In genomic region chr1:67736750-67737149, GRCh38 we compare ENCODE assay signal across 13 cellular contexts. TPM values are rescaled to one million over a fixed set of nuclear protein-coding genes. Genes with fewer than 3 reads are reported as not detected.
DNase-seq lines count a peak whose midpoint lies in the region; ATAC-seq and TF ChIP-seq lines count a peak whose summit lies in the region.
"Had no signal": no experiment of that assay in that cellular context is flagged by ENCODE, and none has a peak within 500 bp of the region (broad histone marks: within the 10 kb centered on the region; RNA-seq: fewer than 3 reads in every experiment).

No MANE protein-coding gene starts in this region.

- DNase-seq in right atrium auricular region (ENCODE audit: low spot score) (no peak), left cardiac atrium (no peak), brain microvascular endothelial cell (no peak), upper lobe of right lung (no peak), GM23338 (ENCODE audit: low spot score) (no peak), iPS-NIHi7 (ENCODE audit: extremely low spot score) (no peak), NCI-H2107 treated with DMSO at 0.1 percent for 48 hours (lab: John Stamatoyannopoulos, UW; ENCODE audit: unreplicated experiment) (no peak)
- DNase-seq in naive thymus-derived CD4-positive, alpha-beta T cell, result no peak
- DNase-seq: activated T-cell treated with anti-CD3 and anti-CD28 coated beads, Interleukin-2, amount 50 U/mL, for 4 hours; NCI-H1436 treated with DMSO at 0.1 percent for 48 hours had no signal

- H3K4me2 ChIP-seq in GM23338, result no peak overlapping the region

- TF ChIP-seq CTCF in right atrium auricular region (IDR thresholded peaks at IDR 0.05), result no peak
- TF ChIP-seq CTCF in brain microvascular endothelial cell (IDR thresholded peaks at IDR 0.05; ENCODE audit: low read depth, low read length, missing control alignments), result no peak
- TF ChIP-seq CTCF in upper lobe of right lung (IDR thresholded peaks at IDR 0.05), result no peak
- TF ChIP-seq CTCF in GM23338 (conservative IDR thresholded peaks at IDR 0.05; ENCODE audit: low read depth in 2 of 2), result no peak

- POLR2A ChIA-PET in naive thymus-derived CD4-positive, alpha-beta T cell (lab: Charles Lee), result interaction anchor here (0.7 to 2.3 kb wide), 3 partner anchors 16 to 53 kb away, joined by 3 to 11 read pairs (median 4); partner anchors contain the start of gene GADD45A

- H3K4me1 ChIP-seq in right atrium auricular region (peaks cover 0 to 47% of the 10 kb centered on the region in 2 donors), upper lobe of right lung (peaks cover 39% of the 10 kb centered on the region), GM23338 (ENCODE audit: insufficient read depth) (peaks cover 20% of the 10 kb centered on the region; the same call in 1 of the 2 replicates)
- peaks cover 7 to 11% of the 10 kb centered on the region in 2 donors for H3K4me1 ChIP-seq in naive thymus-derived CD4-positive, alpha-beta T cell (ENCODE audit: control insufficient read depth in 2 of 2, insufficient read depth in 2 of 2, low read length in 2 of 2)
- H3K4me1 ChIP-seq: BE2C had no signal

- peaks cover 10 to 26% (median 23%) of the 10 kb centered on the region in 7 donors for H3K4me1 Mint-ChIP-seq in naive thymus-derived CD4-positive, alpha-beta T cell
- peaks cover 26% of the 10 kb centered on the region for H3K4me1 Mint-ChIP-seq in GM23338

- H3K27me3 ChIP-seq in right atrium auricular region (no peaks in the 10 kb centered on the region), brain microvascular endothelial cell (replicated peaks) (no peaks in the 10 kb centered on the region), upper lobe of right lung (no peaks in the 10 kb centered on the region), GM23338 (ENCODE audit: insufficient read depth) (no peaks in the 10 kb centered on the region)
- no peaks in the 10 kb centered on the region for H3K27me3 ChIP-seq in naive thymus-derived CD4-positive, alpha-beta T cell (ENCODE audit: control insufficient read depth in 2 of 2, insufficient read depth in 2 of 2, low read length in 2 of 2)
- H3K27me3 ChIP-seq: BE2C had no signal

- H2AFZ ChIP-seq in GM23338, result no peak overlapping the region

- H3K27ac Mint-ChIP-seq in naive thymus-derived CD4-positive, alpha-beta T cell, result peak overlapping the region in 8 of 9 donors; percentile 67 to 94 (median 91)
- no peak overlapping the region for H3K27ac Mint-ChIP-seq in GM23338

- H3K9me3 ChIP-seq in right atrium auricular region, result no peaks in the 10 kb centered on the region
- H3K9me3 ChIP-seq in naive thymus-derived CD4-positive, alpha-beta T cell (ENCODE audit: control insufficient read depth in 2 of 3, low read length in 3 of 3), result no peaks in the 10 kb centered on the region
- H3K9me3 ChIP-seq in upper lobe of right lung, result no peaks in the 10 kb centered on the region
- H3K9me3 ChIP-seq: BE2C had no signal

- no peaks in the 10 kb centered on the region for H3K79me2 ChIP-seq in GM23338 (replicated peaks; ENCODE audit: insufficient read depth)

- intact Hi-C loops in left cardiac atrium (cut with DNase I) (no loop called here), upper lobe of right lung (cut with DNase I) (no loop called here)
- intact Hi-C loops in naive thymus-derived CD4-positive, alpha-beta T cell (cut with micrococcal nuclease), result loop anchor here (1.0 to 2.0 kb wide), 2 partner anchors 51 to 52 kb away; partner anchors contain the start of gene GADD45A (in 2 of the 2)

- H3F3A ChIP-seq in GM23338 (replicated peaks; ENCODE audit: low read depth), result no peaks in the 10 kb centered on the region

- H3K27ac ChIP-seq in right atrium auricular region, result peak overlapping the region; percentile 54 to 67
- peak overlapping the region; percentile 92 for H3K27ac ChIP-seq in brain microvascular endothelial cell
- peak overlapping the region; percentile 22 for H3K27ac ChIP-seq in naive thymus-derived CD4-positive, alpha-beta T cell (ENCODE audit: low read depth, low read length)
- peak overlapping the region; percentile 69 for H3K27ac ChIP-seq in upper lobe of right lung
- no peak overlapping the region for H3K27ac ChIP-seq in GM23338 (ENCODE audit: low read depth)
- H3K27ac ChIP-seq: SK-N-MC had no signal

- H4K20me1 ChIP-seq in GM23338 (replicated peaks; ENCODE audit: insufficient read depth), result no peaks in the 10 kb centered on the region

- H3K9me3 Mint-ChIP-seq in naive thymus-derived CD4-positive, alpha-beta T cell, result no peaks in the 10 kb centered on the region
- H3K9me3 Mint-ChIP-seq in GM23338, result no peaks in the 10 kb centered on the region
- H3K9me3 Mint-ChIP-seq: activated T-cell treated with anti-CD3 and anti-CD28 coated beads, Interleukin-2, amount 50 U/mL, for 4 hours; dendritic cell treated with granulocyte-macrophage colony-stimulating factor and Interleukin-4, amounts not matched to agents 40 ng/mL and 50 ng/mL, for 4 days had no signal

- ATAC-seq in left cardiac atrium (no peak), upper lobe of right lung (no peak), GM23338 (no peak)
- ATAC-seq in naive thymus-derived CD4-positive, alpha-beta T cell, result no peak

- CTCF ChIA-PET in naive thymus-derived CD4-positive, alpha-beta T cell (lab: Charles Lee), result interaction anchor here (2.6 kb wide), 1 partner anchor 24 kb away, joined by 10 read pairs; no protein-coding TSS in a partner anchor

- no peaks in the 10 kb centered on the region for H3K9me2 ChIP-seq in GM23338 (ENCODE audit: insufficient read depth)

- in situ Hi-C loops in brain microvascular endothelial cell (cut with HindIII; ENCODE audit: low pct_ligation_motif_present, low sequenced_read_pairs), result no loop called here

- no peak overlapping the region for H3K4me3 ChIP-seq in right atrium auricular region
- no peak overlapping the region for H3K4me3 ChIP-seq in brain microvascular endothelial cell (ENCODE audit: low read depth, low read length)
- H3K4me3 ChIP-seq in naive thymus-derived CD4-positive, alpha-beta T cell (ENCODE audit: low read length), result peak overlapping the region; percentile 35
- H3K4me3 ChIP-seq in upper lobe of right lung, result no peak overlapping the region
- no peak overlapping the region for H3K4me3 ChIP-seq in GM23338
- H3K4me3 ChIP-seq: SK-N-MC had no signal

- peaks cover 0 to 6% (median 0%) of the 10 kb centered on the region in 5 donors for H3K27me3 Mint-ChIP-seq in naive thymus-derived CD4-positive, alpha-beta T cell
- peaks cover 2% of the 10 kb centered on the region for H3K27me3 Mint-ChIP-seq in GM23338 (ENCODE audit: insufficient read depth, low read depth, poor library complexity)
- H3K27me3 Mint-ChIP-seq: dendritic cell treated with granulocyte-macrophage colony-stimulating factor and Interleukin-4, amounts not matched to agents 40 ng/mL and 50 ng/mL, for 4 days had no signal

- H3K36me3 Mint-ChIP-seq in naive thymus-derived CD4-positive, alpha-beta T cell, result no peaks in the 10 kb centered on the region
- H3K36me3 Mint-ChIP-seq in GM23338 (ENCODE audit: low read depth), result no peaks in the 10 kb centered on the region

- H3K4me3 Mint-ChIP-seq in naive thymus-derived CD4-positive, alpha-beta T cell, result peak overlapping the region in 7 of 10 donors; percentile 57 to 90 (median 79)
- no peak overlapping the region for H3K4me3 Mint-ChIP-seq in GM23338

- H3K36me3 ChIP-seq in right atrium auricular region (no peaks in the 10 kb centered on the region), brain microvascular endothelial cell (replicated peaks) (peaks cover 10% of the 10 kb centered on the region), upper lobe of right lung (no peaks in the 10 kb centered on the region), GM23338 (ENCODE audit: insufficient read depth) (no peaks in the 10 kb centered on the region)
- no peaks in the 10 kb centered on the region for H3K36me3 ChIP-seq in naive thymus-derived CD4-positive, alpha-beta T cell (ENCODE audit: control insufficient read depth in 2 of 3, insufficient read depth in 3 of 3, low read length in 3 of 3)
- H3K36me3 ChIP-seq: BE2C had no signal

TF ChIP-seq in GM23338, 12 proteins besides CTCF, POLR2A, EP300 and RAD21:
- no peak for TF ChIP-seq EZH2phosphoT487 (IDR thresholded peaks at IDR 0.05; ENCODE audit: unreplicated experiment)
- no peak for TF ChIP-seq ZNF331 (CRISPR knock-in tag; IDR thresholded peaks at IDR 0.05; ENCODE audit: low read depth)
- no peak for TF ChIP-seq CREB1 (CRISPR knock-in tag; IDR thresholded peaks at IDR 0.05; ENCODE audit: low read depth)
- no peak for TF ChIP-seq ZNF114 (CRISPR knock-in tag; IDR thresholded peaks at IDR 0.05)
- no peak for TF ChIP-seq EZH2 (IDR thresholded peaks at IDR 0.05; ENCODE audit: low read depth, unreplicated experiment)
- TF ChIP-seq STAT1 (IDR thresholded peaks at IDR 0.05; ENCODE audit: unreplicated experiment), result no peak
- TF ChIP-seq JUNB (IDR thresholded peaks at IDR 0.05; ENCODE audit: unreplicated experiment), result no peak

RNA-seq across cellular contexts. Expression of gene GADD45A, which starts 51.7 kb away (rescaled TPM):
- 10 to 100 TPM; 25.3 to 26.6 TPM for total RNA-seq in right atrium auricular region
- total RNA-seq in left cardiac atrium, result 10 to 100 TPM; 14.0 to 15.8 TPM
- 10 to 100 TPM; 15.0 to 70.4 (median 24.2) TPM for total RNA-seq in naive thymus-derived CD4-positive, alpha-beta T cell
- 1 to 10 TPM; 7.0 to 8.3 TPM for polyA plus RNA-seq in naive thymus-derived CD4-positive, alpha-beta T cell
- 16.4 TPM for total RNA-seq in upper lobe of right lung
- total RNA-seq in GM23338 (2014; rRNA removed; shearing (Covaris generic)), result 25.9 and 30.8 TPM in 2 replicates
- 36.2 and 39.5 TPM in 2 replicates for polyA plus RNA-seq in GM23338 (2016; fragmentation: Nextera tagmentation; extraction: Ambion mirVana)

Comparison
In these comparisons a context has a peak if more than half of its experiments do, and no peak if none do; other contexts are left out.
1. intact Hi-C loops: an anchor here in naive thymus-derived CD4-positive, alpha-beta T cell (1.0 to 2.0 kb wide); none called in left cardiac atrium and upper lobe of right lung.